21 cellular contexts compared by ENCODE assay signal in the genomic region with DNA sequence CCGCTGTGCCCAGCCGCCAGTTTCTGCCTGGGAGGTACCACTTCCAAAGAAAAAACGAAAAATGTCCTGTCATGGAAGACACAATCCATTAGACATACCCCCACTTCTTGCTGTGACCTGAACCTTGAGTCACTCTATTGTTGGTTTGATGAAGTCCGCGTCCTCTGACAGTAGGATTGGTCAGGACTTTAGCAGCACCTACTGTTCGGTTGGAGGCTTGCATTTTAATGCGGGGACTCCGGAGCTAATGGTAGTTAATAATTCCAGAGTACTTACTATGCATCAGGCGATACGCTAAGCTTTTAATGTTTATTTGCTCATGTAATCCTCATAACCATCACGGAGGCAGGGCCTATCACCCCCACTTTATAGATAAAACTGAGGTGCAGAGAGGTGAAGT. TPM values are rescaled to one million over a fixed set of nuclear protein-coding genes. Genes with fewer than 3 reads are reported as not detected.
A peak's percentile ranks its signal among the peaks of the same experiment; 100 is the strongest.
DNase-seq lines count a peak whose midpoint lies in the region; ATAC-seq, FAIRE-seq and TF ChIP-seq lines count a peak whose summit lies in the region.
"Had no signal": no experiment of that assay in that cellular context is flagged by ENCODE, and none has a peak within 500 bp of the region (broad histone marks: within the 10 kb centered on the region; RNA-seq: fewer than 3 reads in every experiment).

No MANE protein-coding gene starts in this region.

- peak; percentile 8 for TF ChIP-seq CTCF in DND-41 (IDR thresholded peaks at IDR 0.05; ENCODE audit: borderline replicate concordance, extremely low read depth, low read length, poor library complexity, severe bottlenecking)
- TF ChIP-seq CTCF in WERI-Rb-1 (IDR thresholded peaks at IDR 0.05; ENCODE audit: low read depth, low read length): peak; percentile 54
- TF ChIP-seq CTCF in foreskin keratinocyte (conservative IDR thresholded peaks at IDR 0.05): peak; percentile 23
- TF ChIP-seq CTCF in H9 (conservative IDR thresholded peaks at IDR 0.05): no peak

- no peak for ATAC-seq in DND-41 (ENCODE audit: insufficient read depth, low read depth)
- no peak for ATAC-seq in foreskin keratinocyte
- ATAC-seq: SK-N-SH treated with all-trans-retinoic acid at 6 μM for 48 hours had no signal

- no peak overlapping the region for H3T11ph ChIP-seq in H9 (ENCODE audit: low read length)

- no peak overlapping the region for H2BK20ac ChIP-seq in H9 (ENCODE audit: low read depth, low read length, poor library complexity, severe bottlenecking)

- no peaks in the 10 kb centered on the region for H3K9me3 Mint-ChIP-seq in H9

- FAIRE-seq in small intestine (lab: Jason Lieb, UNC): no peak
- FAIRE-seq: D721Med, H54 had no signal

- H3K27me3 ChIP-seq in DND-41 (ENCODE audit: insufficient read depth, low read length, poor library complexity) (no peaks in the 10 kb centered on the region), WERI-Rb-1 (ENCODE audit: insufficient read depth, low read depth, severe bottlenecking) (no peaks in the 10 kb centered on the region), foreskin keratinocyte (no peaks in the 10 kb centered on the region), small intestine (ENCODE audit: control insufficient read depth in 2 of 2, insufficient read depth in 2 of 2, low read length in 2 of 2) (no peaks in the 10 kb centered on the region), H9 (ENCODE audit: insufficient read depth, low read length) (no peaks in the 10 kb centered on the region)
- H3K27me3 ChIP-seq: SJCRH30 had no signal

- WGBS in small intestine, 3 donors: 58 to 76% (median 63%) methylated on average over 11 of the region's 11 CpGs
- WGBS in H9 (ENCODE audit: extremely low coverage, insufficient read length, low lambda C conversion rate): no CpG with 5 or more reads among the region's 11 CpGs

- H3K14ac ChIP-seq in H9 (ENCODE audit: insufficient read depth, low read length): no peak overlapping the region

- no peaks in the 10 kb centered on the region for H3K9me3 ChIP-seq in DND-41 (ENCODE audit: insufficient read depth, low read length, severe bottlenecking)
- no peaks in the 10 kb centered on the region for H3K9me3 ChIP-seq in WERI-Rb-1 (ENCODE audit: severe bottlenecking)
- H3K9me3 ChIP-seq in small intestine (ENCODE audit: control insufficient read depth, low read depth): no peaks in the 10 kb centered on the region
- no peaks in the 10 kb centered on the region for H3K9me3 ChIP-seq in H9 (ENCODE audit: control insufficient read depth, low read depth, low read length)
- H3K9me3 ChIP-seq: SJCRH30 had no signal

- H3K36me3 Mint-ChIP-seq in H9 (ENCODE audit: insufficient read depth in 1 of 3, low read depth in 3 of 3): peaks cover 28 to 83% (median 76%) of the 10 kb centered on the region in 3 experiments; a peak in 6 of 7 replicates

- no peak overlapping the region; a peak in 2 of 7 replicates for H3K27ac Mint-ChIP-seq in H9

- no peak overlapping the region for H2BK120ac ChIP-seq in H9 (ENCODE audit: low read depth, low read length, poor library complexity, severe bottlenecking)

- no peaks in the 10 kb centered on the region for H3K23me2 ChIP-seq in H9 (ENCODE audit: insufficient read length, low read depth, low read length, poor library complexity, severe bottlenecking)

- no peak overlapping the region for H3K4me3 Mint-ChIP-seq in H9

- H3K27ac ChIP-seq in DND-41 (ENCODE audit: low read length) (no peak overlapping the region), WERI-Rb-1 (no peak overlapping the region), foreskin keratinocyte (no peak overlapping the region), small intestine (ENCODE audit: low read depth in 1 of 2, low read length in 1 of 2) (no peak overlapping the region), H9 (ENCODE audit: insufficient read length, low read depth, low read length) (no peak overlapping the region)
- H3K27ac ChIP-seq: SJCRH30 had no signal

- H3K9ac ChIP-seq in DND-41 (ENCODE audit: low read depth, low read length) (no peak overlapping the region), H9 (ENCODE audit: extremely low read depth, insufficient read length, low read length) (no peak overlapping the region)

- no peak overlapping the region for H3K4me2 ChIP-seq in DND-41 (ENCODE audit: insufficient read depth, low read length)
- no peak overlapping the region for H3K4me2 ChIP-seq in H9 (ENCODE audit: insufficient read depth, insufficient read length, low read length)

- H4K20me1 ChIP-seq in DND-41 (ENCODE audit: insufficient read depth, low read length) (no peaks in the 10 kb centered on the region), H9 (ENCODE audit: control insufficient read depth, insufficient read depth, insufficient read length) (no peaks in the 10 kb centered on the region)

- no peak overlapping the region for H2AFZ ChIP-seq in DND-41 (ENCODE audit: low read depth, low read length)
- H2AFZ ChIP-seq in H9 (ENCODE audit: low read length): no peak overlapping the region

- DNase-seq in DND-41: no peak
- no peak for DNase-seq in WERI-Rb-1
- DNase-seq in foreskin keratinocyte: no peak
- peak; percentile 56 for DNase-seq in small intestine
- DNase-seq in NK-92 treated with Interleukin-12 subunit alpha and Interleukin-12 subunit beta, amount 100 ng/mL, for 24 hours (lab: John Stamatoyannopoulos, UW): no peak
- no peak for DNase-seq in H9
- DNase-seq in activated T-cell treated with anti-CD3 and anti-CD28 coated beads, Interleukin-2, amount 50 U/mL, for 48 hours: no peak
- DNase-seq: KG1, MM.1S, NCI-H1694, NCI-H2029 treated with DMSO at 0.1 percent for 48 hours, NCI-H2227 treated with DMSO at 0.1 percent for 48 hours, NCI-H510A, NCI-H69, OCI-M1, SJCRH30 had no signal

- no peak overlapping the region for H3K4me3 ChIP-seq in DND-41 (ENCODE audit: low read depth in 1 of 2, low read length in 2 of 2)
- no peak overlapping the region for H3K4me3 ChIP-seq in WERI-Rb-1 (ENCODE audit: low read depth, low read length)
- H3K4me3 ChIP-seq in small intestine (ENCODE audit: low read depth in 1 of 2, low read length in 2 of 2): no peak overlapping the region
- H3K4me3 ChIP-seq: SJCRH30 had no signal

- H4K8ac ChIP-seq in H9 (replicated peaks; ENCODE audit: insufficient read length, low read depth, low read length): no peak overlapping the region

- no peak overlapping the region for H3K18ac ChIP-seq in H9 (ENCODE audit: insufficient read length, low read depth, low read length)

- H3K79me2 ChIP-seq in DND-41 (ENCODE audit: insufficient read depth, low read length): no peaks in the 10 kb centered on the region
- no peaks in the 10 kb centered on the region for H3K79me2 ChIP-seq in H9 (ENCODE audit: insufficient read depth, low read length)

- no peak overlapping the region for H3K56ac ChIP-seq in H9 (ENCODE audit: insufficient read length, low read depth, low read length)

- H2BK5ac ChIP-seq in H9 (ENCODE audit: insufficient read length, low read length): no peak overlapping the region

- no peaks in the 10 kb centered on the region for H3K79me1 ChIP-seq in H9 (ENCODE audit: insufficient read depth, low read depth, low read length, poor library complexity, severe bottlenecking)

- H3K4ac ChIP-seq in H9 (ENCODE audit: low read depth, low read length): no peak overlapping the region

- H3K36me3 ChIP-seq in DND-41 (ENCODE audit: insufficient read depth, low read length) (peaks cover 62% of the 10 kb centered on the region), WERI-Rb-1 (peaks cover 95% of the 10 kb centered on the region), small intestine (ENCODE audit: control insufficient read depth in 2 of 2, insufficient read depth in 2 of 2, low read length in 2 of 2) (peaks cover 27 to 28% of the 10 kb centered on the region in 2 donors)

- no peak overlapping the region for H2BK12ac ChIP-seq in H9 (ENCODE audit: insufficient read length, low read depth, low read length)

- no peak overlapping the region for H2AK5ac ChIP-seq in H9 (ENCODE audit: insufficient read length, low read length)

- no peaks in the 10 kb centered on the region for H3K4me1 ChIP-seq in DND-41 (ENCODE audit: insufficient read depth, low read length)
- peaks cover 4% of the 10 kb centered on the region for H3K4me1 ChIP-seq in foreskin keratinocyte
- no peaks in the 10 kb centered on the region for H3K4me1 ChIP-seq in small intestine (ENCODE audit: control insufficient read depth in 2 of 2, insufficient read depth in 1 of 2, low read depth in 1 of 2, low read length in 1 of 2)
- H3K4me1 ChIP-seq in H9 (ENCODE audit: insufficient read depth, low read length): peaks cover 3% of the 10 kb centered on the region; the same call in 1 of the 2 replicates

- no peak overlapping the region for H4K91ac ChIP-seq in H9 (ENCODE audit: insufficient read length, low read depth, low read length)

- no peaks in the 10 kb centered on the region for H3K27me3 Mint-ChIP-seq in H9 (ENCODE audit: low read depth)

- H3K4me1 Mint-ChIP-seq in H9: peaks cover 17 to 22% of the 10 kb centered on the region in 2 experiments

- no peak overlapping the region for H4K5ac ChIP-seq in H9 (ENCODE audit: insufficient read length, low read depth, low read length)

- H3K23ac ChIP-seq in H9 (ENCODE audit: insufficient read length, low read depth, low read length): no peak overlapping the region

- no peak overlapping the region for H2BK15ac ChIP-seq in H9 (ENCODE audit: low read depth, low read length)

RNA-seq across cellular contexts. Expression of a gene that starts 7.9 kb away (rescaled TPM):
- total RNA-seq in foreskin keratinocyte (0.04 and 0.07 TPM in 2 replicates), H9 (2021) (9.1 and 10.4 TPM in 2 replicates)
- polyA plus RNA-seq in foreskin keratinocyte (0.04 TPM in 1 of 2 replicates, not detected in the other), small intestine (100 to 1,000 TPM; 261 to 487 (median 395) TPM)

RNA-seq across cellular contexts. Expression of a gene that starts 20.0 kb away (rescaled TPM):
- total RNA-seq in foreskin keratinocyte (75.0 and 79.3 TPM in 2 replicates), H9 (2021) (49.2 and 49.9 TPM in 2 replicates)
- polyA plus RNA-seq in foreskin keratinocyte (82.4 and 97.4 TPM in 2 replicates), small intestine (100 to 1,000 TPM in 2 of 3 donors, 10 to 100 TPM in 1; 69.7 to 183 (median 111) TPM)

RNA-seq across cellular contexts. Expression of a gene that starts 47.1 kb away (rescaled TPM):
- total RNA-seq in foreskin keratinocyte (63.6 and 66.4 TPM in 2 replicates), H9 (2021) (60.3 and 60.9 TPM in 2 replicates)
- polyA plus RNA-seq in foreskin keratinocyte (73.5 TPM in 2 replicates), small intestine (10 to 100 TPM; 44.3 to 58.3 (median 46.7) TPM)

RNA-seq across cellular contexts. Expression of a gene that starts 56.1 kb away (rescaled TPM):
- not detected in 2 replicates for total RNA-seq in foreskin keratinocyte
- 0.01 TPM in 1 of 2 replicates, not detected in the other for polyA plus RNA-seq in foreskin keratinocyte
- polyA plus RNA-seq in small intestine: 10 to 100 TPM in 1 of 3 donors, 1 to 10 TPM in 2; 1.1 to 39.6 (median 6.2) TPM
- total RNA-seq in H9 (2021): 0.31 and 0.44 TPM in 2 replicates
- total RNA-seq: A172, Daoy, SJCRH30 had no signal
